15 cellular contexts compared by ENCODE assay signal in genomic region chr9:37369671-37370070, GRCh38. TPM values are rescaled to one million over a fixed set of nuclear protein-coding genes. Genes with fewer than 3 reads are reported as not detected.
DNase-seq lines count a peak whose midpoint lies in the region; ATAC-seq and TF ChIP-seq lines count a peak whose summit lies in the region.
"Had no signal": no experiment of that assay in that cellular context is flagged by ENCODE, and none has a peak within 500 bp of the region (broad histone marks: within the 10 kb centered on the region; RNA-seq: fewer than 3 reads in every experiment).

No MANE protein-coding gene starts in this region.

- intact Hi-C loops in Panc1 (cut with micrococcal nuclease; ENCODE audit: unreplicated experiment), result no loop called here
- intact Hi-C loops in thyroid gland (cut with DNase I), result no loop called here

- H3K27ac Mint-ChIP-seq in CD8-positive, alpha-beta memory T cell, result no peak overlapping the region
- H3K27ac Mint-ChIP-seq: activated naive CD8-positive, alpha-beta T cell treated with anti-CD3 and anti-CD28 coated beads, Interleukin-2, amount 10 ng/mL, durations not matched to agents 7 days and 5 days had no signal

- in situ Hi-C loops in Panc1 (cut with HindIII; ENCODE audit: low pct_unique_long_range_greater_than_20kb, low sequenced_read_pairs), result no loop called here

- CTCF ChIA-PET in Panc1 (lab: Charles Lee), result no interaction called here
- CTCF ChIA-PET in CD8-positive, alpha-beta memory T cell (lab: Charles Lee), result no interaction called here

- peak; percentile 70 for TF ChIP-seq POLR2A in GM19099 (IDR thresholded peaks at IDR 0.05; ENCODE audit: extremely low read depth, insufficient read length, low read depth)
- no peak for TF ChIP-seq POLR2A in thyroid gland (IDR thresholded peaks at IDR 0.05)

- H3K4me1 Mint-ChIP-seq in CD8-positive, alpha-beta memory T cell, result peaks cover 6 to 15% (median 7%) of the 10 kb centered on the region in 3 donors

- BruUV-seq in Panc1 (replicated peaks; lab: Mats Ljungman, UMichigan), result no TSS peak

- H3K9me3 ChIP-seq in Panc1 (ENCODE audit: control insufficient read depth, insufficient read depth, low read depth, low read length), result no peaks in the 10 kb centered on the region
- H3K9me3 ChIP-seq in CD8-positive, alpha-beta memory T cell (ENCODE audit: low read length), result no peaks in the 10 kb centered on the region
- H3K9me3 ChIP-seq in thyroid gland, result no peaks in the 10 kb centered on the region
- H3K9me3 ChIP-seq: thoracic aorta had no signal

- H3K4me3 ChIP-seq in GM06990 (replicated peaks; ENCODE audit: low read depth, low read length) (peak overlapping the region; percentile 51), Panc1 (ENCODE audit: low read depth in 2 of 2, low read length in 2 of 2) (no peak overlapping the region), thyroid gland (replicated peaks in 1 of 3) (no peak overlapping the region)
- no peak overlapping the region for H3K4me3 ChIP-seq in CD8-positive, alpha-beta memory T cell (ENCODE audit: low read length)
- H3K4me3 ChIP-seq: thoracic aorta had no signal

- peaks cover 2 to 9% of the 10 kb centered on the region in 2 donors for H3K27me3 Mint-ChIP-seq in CD8-positive, alpha-beta memory T cell
- H3K27me3 Mint-ChIP-seq: activated naive CD8-positive, alpha-beta T cell treated with anti-CD3 and anti-CD28 coated beads, Interleukin-2, amount 10 ng/mL, durations not matched to agents 7 days and 5 days had no signal

- ATAC-seq in HG02798 (IDR thresholded peaks at IDR 0.05; ENCODE audit: poor library complexity, unreplicated experiment) (peak; percentile 29), Panc1 (0 out of 2 replicates have a peak, but pooled peaks have one; percentile 29)

- DNase-seq in GM06990 (ENCODE audit: extremely low read depth, insufficient read length), result peak; percentile 81
- DNase-seq in Panc1 (ENCODE audit: low read depth, low spot score), result no peak
- DNase-seq in CD8-positive, alpha-beta memory T cell, result no peak
- DNase-seq in AML-193 (lab: John Stamatoyannopoulos, UW), result no peak
- no peak for DNase-seq in dermis blood vessel endothelial cell
- no peak for DNase-seq in thyroid gland
- DNase-seq: activated naive CD8-positive, alpha-beta T cell treated with anti-CD3 and anti-CD28 coated beads, Interleukin-2, amount 10 ng/mL, durations not matched to agents 7 days and 5 days; DMS79 treated with DMSO at 0.1 percent for 48 hours; NCI-H1930; retina; T1000 had no signal

- TF ChIP-seq CTCF in GM06990 (IDR thresholded peaks at IDR 0.05; ENCODE audit: insufficient read depth, low read length, poor library complexity, severe bottlenecking), result no peak
- TF ChIP-seq CTCF in Panc1 (IDR thresholded peaks at IDR 0.05), result no peak
- TF ChIP-seq CTCF in thyroid gland (IDR thresholded peaks at IDR 0.05), result no peak

- H3K27me3 ChIP-seq in GM06990 (replicated peaks; ENCODE audit: control insufficient read depth, insufficient read depth, low read length), result no peaks in the 10 kb centered on the region
- H3K27me3 ChIP-seq in Panc1 (ENCODE audit: control insufficient read depth, insufficient read depth, low read length), result no peaks in the 10 kb centered on the region
- H3K27me3 ChIP-seq in CD8-positive, alpha-beta memory T cell (ENCODE audit: insufficient read depth, low read length, poor library complexity, severe bottlenecking), result no peaks in the 10 kb centered on the region
- H3K27me3 ChIP-seq in thyroid gland, result no peaks in the 10 kb centered on the region

- H3K36me3 Mint-ChIP-seq in CD8-positive, alpha-beta memory T cell, result peaks cover 0 to 2% (median 0%) of the 10 kb centered on the region in 3 donors
- H3K36me3 Mint-ChIP-seq: activated naive CD8-positive, alpha-beta T cell treated with anti-CD3 and anti-CD28 coated beads, Interleukin-2, amount 10 ng/mL, durations not matched to agents 7 days and 5 days had no signal

- no peaks in the 10 kb centered on the region for H3K36me3 ChIP-seq in GM06990 (ENCODE audit: control insufficient read depth, insufficient read depth, low read length)
- no peaks in the 10 kb centered on the region for H3K36me3 ChIP-seq in Panc1 (ENCODE audit: control insufficient read depth, insufficient read depth, low read length)
- H3K36me3 ChIP-seq in CD8-positive, alpha-beta memory T cell (ENCODE audit: insufficient read depth, low read length), result no peaks in the 10 kb centered on the region
- H3K36me3 ChIP-seq in thyroid gland, result no peaks in the 10 kb centered on the region
- H3K36me3 ChIP-seq: thoracic aorta had no signal

- POLR2A ChIA-PET in Panc1 (lab: Charles Lee), result interaction anchor here (0.6 kb wide), 1 partner anchor 17 kb away, joined by 3 read pairs; no protein-coding TSS in a partner anchor
- POLR2A ChIA-PET in CD8-positive, alpha-beta memory T cell (lab: Charles Lee), result no interaction called here

- H3K4me3 Mint-ChIP-seq in CD8-positive, alpha-beta memory T cell, result peak overlapping the region in 1 of 7 donors; percentile 46
- H3K4me3 Mint-ChIP-seq: activated naive CD8-positive, alpha-beta T cell treated with anti-CD3 and anti-CD28 coated beads, Interleukin-2, amount 10 ng/mL, durations not matched to agents 7 days and 5 days had no signal

- H3K4me1 ChIP-seq in Panc1 (ENCODE audit: control insufficient read depth, insufficient read depth, low read length), result no peaks in the 10 kb centered on the region
- no peaks in the 10 kb centered on the region for H3K4me1 ChIP-seq in CD8-positive, alpha-beta memory T cell (ENCODE audit: insufficient read depth, low read length)
- H3K4me1 ChIP-seq in thyroid gland, result no peaks in the 10 kb centered on the region

- H3K9me3 Mint-ChIP-seq in CD8-positive, alpha-beta memory T cell, result no peaks in the 10 kb centered on the region
- H3K9me3 Mint-ChIP-seq: activated naive CD8-positive, alpha-beta T cell treated with anti-CD3 and anti-CD28 coated beads, Interleukin-2, amount 10 ng/mL, durations not matched to agents 7 days and 5 days had no signal

- H3K27ac ChIP-seq in Panc1 (ENCODE audit: low read length) (no peak overlapping the region), thyroid gland (no peak overlapping the region)
- no peak overlapping the region for H3K27ac ChIP-seq in CD8-positive, alpha-beta memory T cell (ENCODE audit: low read depth, low read length)
- H3K27ac ChIP-seq: KMS-11, thoracic aorta had no signal

- WGBS in thyroid gland, 2 donors, result 95 to 96% methylated on average over 5 of the region's 5 CpGs

RNA-seq across cellular contexts. Expression of gene GRHPR, which starts 52.8 kb away (rescaled TPM):
- total RNA-seq in Panc1 (2021; ENCODE audit: unreplicated experiment), result 238 TPM
- polyA plus RNA-seq in Panc1 (2012; ENCODE audit: insufficient read length), result 439 TPM
- total RNA-seq in CD8-positive, alpha-beta memory T cell, result 10 to 100 TPM; 87.4 to 94.1 TPM
- 77.4 TPM for polyA plus RNA-seq in CD8-positive, alpha-beta memory T cell
- 113 and 174 TPM in 2 replicates for total RNA-seq in dermis blood vessel endothelial cell
- 100 to 1,000 TPM in 2 of 4 donors, 10 to 100 TPM in 2; 79.5 to 157 (median 126) TPM for total RNA-seq in thyroid gland
